ENCODE assay signal across 12 cellular contexts in genomic region chr13:28329395-28330158, GRCh38.
A peak's percentile ranks its signal among the peaks of the same experiment; 100 is the strongest.
DNase-seq lines count a peak whose midpoint lies in the region; ATAC-seq and TF ChIP-seq lines count a peak whose summit lies in the region.
"Had no signal": no experiment of that assay in that cellular context is flagged by ENCODE, and none has a peak within 500 bp of the region (broad histone marks: within the 10 kb centered on the region; RNA-seq: fewer than 3 reads in every experiment).

No MANE protein-coding gene starts in this region.

- H4K20me1 ChIP-seq in PC-3 (ENCODE audit: low read length) = no peaks in the 10 kb centered on the region

- no peaks in the 10 kb centered on the region for H3K4me1 ChIP-seq in PC-3 (ENCODE audit: insufficient read depth, low read length)

- CTCF ChIA-PET in PC-3 (lab: Charles Lee) = no interaction called here

- no peak overlapping the region for H3K4me2 ChIP-seq in PC-3 (ENCODE audit: low read length)

- peaks cover under 1% of the 10 kb centered on the region; the same call in 1 of the 2 replicates for H3K27me3 ChIP-seq in PC-3 (ENCODE audit: low read length)

- DNase-seq in AG09319 (ENCODE audit: extremely low read depth, low read depth) = peak; percentile 89
- DNase-seq in PC-3 = peak; percentile 19
- DNase-seq in fibroblast of the conjunctiva (ENCODE audit: low read depth) = peak; percentile 79
- DNase-seq in non-pigmented ciliary epithelial cell (ENCODE audit: low read depth) = peak; percentile 91
- DNase-seq: activated CD4-positive, alpha-beta T cell treated with anti-CD3 and anti-CD28 coated beads, Interleukin-2, amount 50 U/mL, for 48 hours; activated naive CD8-positive, alpha-beta T cell treated with anti-CD3 and anti-CD28 coated beads, Interleukin-2, amount 10 ng/mL, durations not matched to agents 7 days and 5 days; CD4-positive, alpha-beta memory T cell; stimulated activated naive CD4-positive, alpha-beta T cell had no signal

- TF ChIP-seq CTCF in AG09319 (IDR thresholded peaks at IDR 0.05; ENCODE audit: low read depth, low read length) (no peak; the same call in none of the 2 replicates), PC-3 (conservative IDR thresholded peaks at IDR 0.05; ENCODE audit: low read depth, low read length) (no peak)

- no peak overlapping the region for H3K27ac Mint-ChIP-seq in stimulated activated memory B cell treated with anti-CD40 and anti-IgM and Interleukin-4, amounts not matched to agents 10 μg/mL and 1 μg/mL and 100 μg/mL, for 72 hours
- H3K27ac Mint-ChIP-seq: activated naive CD8-positive, alpha-beta T cell treated with anti-CD3 and anti-CD28 coated beads, Interleukin-2, amount 10 ng/mL, durations not matched to agents 7 days and 5 days; CD4-positive, alpha-beta memory T cell had no signal

- H3K79me2 ChIP-seq in PC-3 (ENCODE audit: low read length) = no peaks in the 10 kb centered on the region

- POLR2A ChIA-PET in PC-3 (lab: Charles Lee; ENCODE audit: unreplicated experiment) = no interaction called here

- no peaks in the 10 kb centered on the region for H3K36me3 ChIP-seq in PC-3 (ENCODE audit: low read depth, low read length)

- H3K9ac ChIP-seq in PC-3 (ENCODE audit: low read length) = no peak overlapping the region

- no peak overlapping the region for H2AFZ ChIP-seq in PC-3 (ENCODE audit: low read length)

- no peak overlapping the region for H3K4me3 Mint-ChIP-seq in stimulated activated memory B cell treated with anti-CD40 and anti-IgM and Interleukin-4, amounts not matched to agents 10 μg/mL and 1 μg/mL and 100 μg/mL, for 72 hours
- H3K4me3 Mint-ChIP-seq: activated naive CD8-positive, alpha-beta T cell treated with anti-CD3 and anti-CD28 coated beads, Interleukin-2, amount 10 ng/mL, durations not matched to agents 7 days and 5 days; CD4-positive, alpha-beta memory T cell had no signal

- H3K27me3 Mint-ChIP-seq in stimulated activated memory B cell treated with anti-CD40 and anti-IgM and Interleukin-4, amounts not matched to agents 10 μg/mL and 1 μg/mL and 100 μg/mL, for 72 hours = no peaks in the 10 kb centered on the region
- H3K27me3 Mint-ChIP-seq: activated naive CD8-positive, alpha-beta T cell treated with anti-CD3 and anti-CD28 coated beads, Interleukin-2, amount 10 ng/mL, durations not matched to agents 7 days and 5 days had no signal

- BruUV-seq in PC-3 (replicated peaks; lab: Mats Ljungman, UMichigan) = no TSS peak

- no peak overlapping the region for H3K4me3 ChIP-seq in PC-3 (ENCODE audit: low read length)

- intact Hi-C loops in PC-3 (cut with micrococcal nuclease) = no loop called here

- no peaks in the 10 kb centered on the region for H3K4me1 Mint-ChIP-seq in stimulated activated memory B cell treated with anti-CD40 and anti-IgM and Interleukin-4, amounts not matched to agents 10 μg/mL and 1 μg/mL and 100 μg/mL, for 72 hours
- H3K4me1 Mint-ChIP-seq: CD4-positive, alpha-beta memory T cell had no signal

- no peaks in the 10 kb centered on the region for H3K9me3 Mint-ChIP-seq in stimulated activated memory B cell treated with anti-CD40 and anti-IgM and Interleukin-4, amounts not matched to agents 10 μg/mL and 1 μg/mL and 100 μg/mL, for 72 hours
- H3K9me3 Mint-ChIP-seq: activated naive CD8-positive, alpha-beta T cell treated with anti-CD3 and anti-CD28 coated beads, Interleukin-2, amount 10 ng/mL, durations not matched to agents 7 days and 5 days; CD4-positive, alpha-beta memory T cell had no signal

- H3K36me3 Mint-ChIP-seq in stimulated activated memory B cell treated with anti-CD40 and anti-IgM and Interleukin-4, amounts not matched to agents 10 μg/mL and 1 μg/mL and 100 μg/mL, for 72 hours = no peaks in the 10 kb centered on the region
- H3K36me3 Mint-ChIP-seq: activated naive CD8-positive, alpha-beta T cell treated with anti-CD3 and anti-CD28 coated beads, Interleukin-2, amount 10 ng/mL, durations not matched to agents 7 days and 5 days; CD4-positive, alpha-beta memory T cell had no signal

- no peaks in the 10 kb centered on the region for H3K9me3 ChIP-seq in PC-3 (ENCODE audit: low read length)

- H3F3A ChIP-seq in PC-3 (ENCODE audit: low read length, unreplicated experiment) = no peaks in the 10 kb centered on the region

- no peak overlapping the region for H3K27ac ChIP-seq in PC-3 (ENCODE audit: low read length)

- H3K9me2 ChIP-seq in PC-3 (replicated peaks; ENCODE audit: low read length) = no peaks in the 10 kb centered on the region

- ATAC-seq in PC-3 (no peak), HG02885 (IDR thresholded peaks at IDR 0.05; ENCODE audit: poor library complexity, unreplicated experiment) (no peak), GM21528 (IDR thresholded peaks at IDR 0.05; ENCODE audit: low FRiP score, unreplicated experiment) (no peak), GM18870 (IDR thresholded peaks at IDR 0.05; ENCODE audit: unreplicated experiment) (no peak)
- ATAC-seq in stimulated activated memory B cell treated with anti-CD40 and anti-IgM and Interleukin-4, amounts not matched to agents 10 μg/mL and 1 μg/mL and 100 μg/mL, for 72 hours = no peak

Comparison
In these comparisons a context has a peak if more than half of its experiments do, and no peak if none do; other contexts are left out.
1. DNase-seq: peak in every context shown above with its lines; median percentile 91 in non-pigmented ciliary epithelial cell; 89 in AG09319; 79 in fibroblast of the conjunctiva; 19 in PC-3.